In the genomic region with DNA sequence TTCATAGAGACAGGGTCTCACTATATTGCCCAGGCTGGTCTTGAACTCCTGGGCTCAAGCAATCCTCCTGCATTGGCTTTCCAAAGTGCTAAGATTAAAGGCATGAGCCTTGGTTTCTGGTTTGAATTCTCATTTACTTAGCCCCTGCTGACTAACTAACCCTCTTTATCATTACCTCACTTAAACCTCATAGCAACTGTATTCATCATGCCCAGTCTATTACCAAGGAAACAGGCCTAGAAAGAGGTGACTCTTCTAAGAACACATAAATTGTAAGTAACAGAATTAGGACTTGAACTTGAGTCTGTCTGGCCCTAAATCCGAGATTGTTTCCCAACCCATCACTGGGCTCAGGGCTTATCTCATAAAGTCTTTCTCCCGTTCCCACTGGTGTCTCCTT, we compare ENCODE assay signal across 14 cellular contexts. TPM values are rescaled to one million over a fixed set of nuclear protein-coding genes. Genes with fewer than 3 reads are reported as not detected.
DNase-seq lines count a peak whose midpoint lies in the region; ATAC-seq, FAIRE-seq and TF ChIP-seq lines count a peak whose summit lies in the region.
"Had no signal": no experiment of that assay in that cellular context is flagged by ENCODE, and none has a peak within 500 bp of the region (broad histone marks: within the 10 kb centered on the region; RNA-seq: fewer than 3 reads in every experiment).

No MANE protein-coding gene starts in this region.

- no peaks in the 10 kb centered on the region for H3K9me3 ChIP-seq in CD4-positive, alpha-beta memory T cell (ENCODE audit: control insufficient read depth in 1 of 2, low read length in 2 of 2)
- no peaks in the 10 kb centered on the region for H3K9me3 ChIP-seq in astrocyte (ENCODE audit: insufficient read depth, low read depth, low read length)
- H3K9me3 ChIP-seq: thoracic aorta had no signal

- H3K9me3 Mint-ChIP-seq in CD4-positive, alpha-beta memory T cell: no peaks in the 10 kb centered on the region
- H3K9me3 Mint-ChIP-seq in HFFc6 (no peaks in the 10 kb centered on the region), astrocyte (ENCODE audit: unreplicated experiment) (no peaks in the 10 kb centered on the region)
- peaks cover 0 to 13% (median 0%) of the 10 kb centered on the region in 9 donors for H3K9me3 Mint-ChIP-seq in naive thymus-derived CD8-positive, alpha-beta T cell

- H3K4me1 Mint-ChIP-seq in CD4-positive, alpha-beta memory T cell: peaks cover 26 to 41% (median 32%) of the 10 kb centered on the region in 4 donors
- H3K4me1 Mint-ChIP-seq in HFFc6 (ENCODE audit: low read depth) (peaks cover 70% of the 10 kb centered on the region), astrocyte (ENCODE audit: low read depth, unreplicated experiment) (peaks cover 5% of the 10 kb centered on the region)
- H3K4me1 Mint-ChIP-seq in naive thymus-derived CD8-positive, alpha-beta T cell: peaks cover 23 to 41% (median 39%) of the 10 kb centered on the region in 4 donors

- intact Hi-C loops in CD4-positive, alpha-beta memory T cell (cut with micrococcal nuclease): loop anchor here (2.0 kb wide), 2 partner anchors 23 to 711 kb away; partner anchors contain the start of genes MUTYH and TOE1

- peak overlapping the region in 7 of 8 donors; percentile 52 to 97 (median 93) for H3K4me3 Mint-ChIP-seq in CD4-positive, alpha-beta memory T cell
- H3K4me3 Mint-ChIP-seq in HFFc6 (peak overlapping the region; percentile 90), astrocyte (ENCODE audit: unreplicated experiment) (peak overlapping the region; percentile 87)
- peak overlapping the region in 7 of 10 donors; percentile 88 to 94 (median 91) for H3K4me3 Mint-ChIP-seq in naive thymus-derived CD8-positive, alpha-beta T cell

- POLR2A ChIA-PET in CD4-positive, alpha-beta memory T cell (lab: Charles Lee; ENCODE audit: partially characterized antibody): interaction anchor here (1.2 to 4.9 kb wide), 3 partner anchors 22 to 146 kb away, joined by 3 to 64 read pairs (median 5); partner anchors contain the start of genes ARMH1 and TMEM53
- POLR2A ChIA-PET in naive thymus-derived CD8-positive, alpha-beta T cell (lab: Charles Lee): interaction anchor here (2.2 to 2.6 kb wide), 2 partner anchors 43 to 274 kb away, joined by 9 to 32 read pairs; partner anchors contain the start of genes ARMH1, ERI3 and TMEM53

- no peak overlapping the region for H2AFZ ChIP-seq in astrocyte (ENCODE audit: low read depth, low read length)

- no peak for ATAC-seq in naive thymus-derived CD8-positive, alpha-beta T cell
- ATAC-seq: right cardiac atrium, Right ventricle myocardium inferior had no signal

- no peak overlapping the region for H3K4me3 ChIP-seq in CD4-positive, alpha-beta memory T cell (ENCODE audit: low read length in 2 of 2)
- no peak overlapping the region for H3K4me3 ChIP-seq in astrocyte (ENCODE audit: insufficient read depth, low read depth, low read length)
- H3K4me3 ChIP-seq: thoracic aorta had no signal

- peaks cover 26% of the 10 kb centered on the region for H3K79me2 ChIP-seq in astrocyte (ENCODE audit: insufficient read depth, low read length)

- no peaks in the 10 kb centered on the region for H3K27me3 ChIP-seq in CD4-positive, alpha-beta memory T cell (ENCODE audit: insufficient read depth, low read length)
- no peaks in the 10 kb centered on the region for H3K27me3 ChIP-seq in astrocyte (ENCODE audit: insufficient read depth, low read length)

- no peak overlapping the region for H3K27ac ChIP-seq in CD4-positive, alpha-beta memory T cell (ENCODE audit: low read depth, low read length)
- peak overlapping the region; percentile 29 for H3K27ac ChIP-seq in astrocyte (ENCODE audit: low read depth, low read length)
- H3K27ac ChIP-seq: thoracic aorta had no signal

- no peak for DNase-seq in CD4-positive, alpha-beta memory T cell
- peak; percentile 93 for DNase-seq in HFFc6
- DNase-seq in astrocyte (ENCODE audit: low read depth): peak; percentile 72
- DNase-seq in naive thymus-derived CD8-positive, alpha-beta T cell: no peak
- no peak for DNase-seq in NCI-H2171 (lab: John Stamatoyannopoulos, UW)
- DNase-seq in NCI-H82 (lab: John Stamatoyannopoulos, UW): no peak
- no peak for DNase-seq in NCI-H1417 treated with DMSO at 0.1 percent for 48 hours (lab: John Stamatoyannopoulos, UW)
- DNase-seq in DMS153 (lab: John Stamatoyannopoulos, UW): no peak
- DNase-seq: amniotic stem cell, mesendoderm, NCI-H524, right cardiac atrium had no signal

- no peak for FAIRE-seq in astrocyte (lab: Jason Lieb, UNC)

- no peak overlapping the region for H3K4me2 ChIP-seq in astrocyte (ENCODE audit: low read length)

- H3K27me3 Mint-ChIP-seq in CD4-positive, alpha-beta memory T cell: no peaks in the 10 kb centered on the region
- H3K27me3 Mint-ChIP-seq in HFFc6 (ENCODE audit: insufficient read depth) (no peaks in the 10 kb centered on the region; the same call in 1 of the 2 replicates), astrocyte (ENCODE audit: low read depth, unreplicated experiment) (no peaks in the 10 kb centered on the region)
- H3K27me3 Mint-ChIP-seq in naive thymus-derived CD8-positive, alpha-beta T cell: no peaks in the 10 kb centered on the region

- H4K20me1 ChIP-seq in astrocyte (ENCODE audit: insufficient read depth, low read length): peaks cover 6% of the 10 kb centered on the region

- CTCF ChIA-PET in CD4-positive, alpha-beta memory T cell (lab: Charles Lee; ENCODE audit: partially characterized antibody): interaction anchor here (1.3 to 5.8 kb wide), 2 partner anchors 17 to 22 kb away, joined by 4 to 45 read pairs; no protein-coding TSS in a partner anchor

- peak overlapping the region in 5 of 7 donors; percentile 91 to 99 (median 97) for H3K27ac Mint-ChIP-seq in CD4-positive, alpha-beta memory T cell
- peak overlapping the region; percentile 95 for H3K27ac Mint-ChIP-seq in HFFc6
- H3K27ac Mint-ChIP-seq in astrocyte (ENCODE audit: unreplicated experiment): peak overlapping the region; percentile 21
- peak overlapping the region; percentile 96 to 99 (median 98) for H3K27ac Mint-ChIP-seq in naive thymus-derived CD8-positive, alpha-beta T cell

- H3K36me3 ChIP-seq in CD4-positive, alpha-beta memory T cell (ENCODE audit: insufficient read depth, low read length): peaks cover 26% of the 10 kb centered on the region
- peaks cover 3% of the 10 kb centered on the region for H3K36me3 ChIP-seq in astrocyte (ENCODE audit: insufficient read depth, low read length)

- TF ChIP-seq CTCF in HFFc6 (IDR thresholded peaks at IDR 0.05) (no peak), astrocyte (IDR thresholded peaks at IDR 0.05; ENCODE audit: insufficient read depth, low read depth, low read length) (no peak)

- H3K36me3 Mint-ChIP-seq in CD4-positive, alpha-beta memory T cell: peaks cover 9 to 29% of the 10 kb centered on the region in 2 donors
- peaks cover 12% of the 10 kb centered on the region for H3K36me3 Mint-ChIP-seq in HFFc6 (ENCODE audit: low read depth)
- H3K36me3 Mint-ChIP-seq in astrocyte (ENCODE audit: low read depth, unreplicated experiment): peaks cover 3% of the 10 kb centered on the region
- H3K36me3 Mint-ChIP-seq in naive thymus-derived CD8-positive, alpha-beta T cell: peaks cover 0 to 16% (median 0%) of the 10 kb centered on the region in 3 donors

- H3K4me1 ChIP-seq in CD4-positive, alpha-beta memory T cell (ENCODE audit: insufficient read depth, low read length): peaks cover 35% of the 10 kb centered on the region
- H3K4me1 ChIP-seq in astrocyte (ENCODE audit: insufficient read depth, low read length): peaks cover 27% of the 10 kb centered on the region

- H3K9ac ChIP-seq in astrocyte (ENCODE audit: low read length): no peak overlapping the region

RNA-seq across cellular contexts. Expression of gene TMEM53, which starts 44.2 kb away (rescaled TPM):
- total RNA-seq in CD4-positive, alpha-beta memory T cell: 1 to 10 TPM; 1.7 to 2.2 TPM
- 1 to 10 TPM; 3.5 to 5.7 TPM for polyA plus RNA-seq in CD4-positive, alpha-beta memory T cell
- 1 to 10 TPM; 3.2 to 5.0 (median 4.4) TPM for total RNA-seq in HFFc6 (2021; fragmentation: NEBNext Ultra II Directional; extraction: Animal tissue kit (Norgen Biotek cat#: 25700))
- total RNA-seq in astrocyte: 5.8 and 7.3 TPM in 2 replicates
- total RNA-seq in naive thymus-derived CD8-positive, alpha-beta T cell: 1 to 10 TPM; 1.0 to 2.1 TPM
- polyA plus RNA-seq in naive thymus-derived CD8-positive, alpha-beta T cell: 1 to 10 TPM; 4.6 to 5.9 (median 5.5) TPM

RNA-seq across cellular contexts. Expression of gene ARMH1, which starts 44.4 kb away (rescaled TPM):
- 10 to 100 TPM; 64.0 to 74.5 TPM for total RNA-seq in CD4-positive, alpha-beta memory T cell
- 10 to 100 TPM; 26.0 to 30.4 TPM for polyA plus RNA-seq in CD4-positive, alpha-beta memory T cell
- total RNA-seq in HFFc6 (2021; fragmentation: NEBNext Ultra II Directional; extraction: Animal tissue kit (Norgen Biotek cat#: 25700)): under 1 TPM in 4 of 6 experiments, not detected in 2; 0.14 to 0.41 (median 0.32) TPM
- total RNA-seq in astrocyte: 2.5 and 4.8 TPM in 2 replicates
- 10 to 100 TPM; 70.4 to 79.0 TPM for total RNA-seq in naive thymus-derived CD8-positive, alpha-beta T cell
- polyA plus RNA-seq in naive thymus-derived CD8-positive, alpha-beta T cell: 10 to 100 TPM; 46.2 to 75.6 (median 53.2) TPM

Comparison
In these comparisons a context has a peak if more than half of its experiments do, and no peak if none do; other contexts are left out.
1. DNase-seq: peak in HFFc6 (single experiment) and astrocyte (single experiment); none in CD4-positive, alpha-beta memory T cell (0 of 5), naive thymus-derived CD8-positive, alpha-beta T cell (0 of 10), NCI-H2171 (single experiment), NCI-H82 (single experiment), NCI-H1417 treated with DMSO at 0.1 percent for 48 hours (single experiment) and DMS153 (single experiment).
2. H3K27ac Mint-ChIP-seq: peak in every context shown above with its lines; median percentile 98 in naive thymus-derived CD8-positive, alpha-beta T cell; 97 in CD4-positive, alpha-beta memory T cell; 95 in HFFc6; 21 in astrocyte.
3. RNA of gene ARMH1, which starts 44.4 kb away (total RNA-seq): 70.4 to 79.0 TPM in naive thymus-derived CD8-positive, alpha-beta T cell and 64.0 to 74.5 TPM in CD4-positive, alpha-beta memory T cell; 2.5 to 4.8 TPM in astrocyte and 0.14 to 0.41 TPM in HFFc6; every median in the first group is over 10 times any median in the second.
4. Peak in every context shown above with its lines, with median percentiles within 50 percentile points of each other: H3K4me3 Mint-ChIP-seq.